Comparison of ENCODE assay signal across 1 cellular context in genomic region chrX:130523460-130524394, GRCh38.
TF ChIP-seq lines count a peak whose summit lies in the region.

No MANE protein-coding gene starts in this region.

TF ChIP-seq in HEK293, 187 proteins besides CTCF, POLR2A, EP300 and RAD21 (continued from another document):
- TF ChIP-seq ZNF530 (tag by site-specific recombination; IDR thresholded peaks at IDR 0.05; ENCODE audit: low read depth) (no peak), KLF8 (tag by site-specific recombination; IDR thresholded peaks at IDR 0.05) (0 out of 2 replicates have a peak, but pooled peaks have one; percentile 13), GLIS2 (tag by site-specific recombination; IDR thresholded peaks at IDR 0.05) (peak; percentile 86), ZNF335 (tag by site-specific recombination; conservative IDR thresholded peaks at IDR 0.05) (peak; percentile 94), KLF9 (tag by site-specific recombination; IDR thresholded peaks at IDR 0.05; ENCODE audit: low read depth) (peak; percentile 71), ZNF423 (tag by site-specific recombination; IDR thresholded peaks at IDR 0.05) (no peak), ZBTB11 (tag by site-specific recombination; conservative IDR thresholded peaks at IDR 0.05; ENCODE audit: low read depth) (no peak), ZNF501 (tag by site-specific recombination; IDR thresholded peaks at IDR 0.05) (0 out of 2 replicates have a peak, but pooled peaks have one; percentile 21), ZIC2 (tag by site-specific recombination; IDR thresholded peaks at IDR 0.05) (0 out of 2 replicates have a peak, but pooled peaks have one; percentile 16), ZBTB48 (tag by site-specific recombination; IDR thresholded peaks at IDR 0.05) (no peak), HIC1 (tag by site-specific recombination; IDR thresholded peaks at IDR 0.05) (no peak), SP3 (tag by site-specific recombination; IDR thresholded peaks at IDR 0.05) (peak; percentile 65), GLIS1 (tag by site-specific recombination; IDR thresholded peaks at IDR 0.05) (peak; percentile 91), ZNF341 (tag by site-specific recombination; IDR thresholded peaks at IDR 0.05; ENCODE audit: low read depth) (0 out of 2 replicates have a peak, but pooled peaks have one; percentile 10), ZBTB26 (tag by site-specific recombination; optimal IDR thresholded peaks at IDR 0.05) (no peak)
